Comparison of ENCODE assay signal across 7 cellular contexts in the genomic region with DNA sequence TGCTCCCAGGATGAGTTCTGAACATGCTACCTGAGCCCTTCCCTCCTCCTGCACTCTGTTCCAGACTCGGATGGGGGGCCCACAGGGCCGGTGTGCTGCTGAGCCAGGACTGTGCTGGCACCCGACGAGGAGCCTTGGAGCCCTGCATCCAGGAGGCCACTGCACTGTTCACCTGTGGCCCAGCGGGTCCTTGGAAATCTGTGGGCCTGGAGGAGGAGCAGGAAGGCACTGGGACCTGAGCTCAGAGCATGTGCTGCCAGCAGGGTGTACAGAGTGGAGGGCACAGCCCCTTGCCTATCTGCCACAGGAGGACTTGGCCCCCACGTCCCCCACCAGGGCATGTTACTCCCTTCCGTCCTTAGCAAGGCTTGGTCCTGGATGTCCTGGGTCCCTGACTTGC.
DNase-seq lines count a peak whose midpoint lies in the region; ATAC-seq, FAIRE-seq and TF ChIP-seq lines count a peak whose summit lies in the region.
"Not testable (repeated sequence)": the region's sequence is repeated elsewhere in the genome, so short reads cannot be mapped to it uniquely, and the experiment has no call there.

No MANE protein-coding gene starts in this region.

- not testable (repeated sequence) for H3K27ac Mint-ChIP-seq in osteocyte (ENCODE audit: unreplicated experiment)

- H3K36me3 Mint-ChIP-seq in osteocyte (ENCODE audit: unreplicated experiment), result not testable (repeated sequence)

- not testable (repeated sequence) for H3K4me2 ChIP-seq in HepG2 (ENCODE audit: low read depth, low read length)

- intact Hi-C loops in Panc1 (cut with micrococcal nuclease; ENCODE audit: unreplicated experiment); left colon (cut with DNase I, micrococcal nuclease); HepG2 (cut with micrococcal nuclease; ENCODE audit: unreplicated experiment); upper lobe of right lung (cut with DNase I): not testable (repeated sequence)

- H3K9me3 ChIP-seq in Panc1 (ENCODE audit: control insufficient read depth, insufficient read depth, low read depth, low read length); HepG2 (ENCODE audit: low read length); upper lobe of right lung: not testable (repeated sequence)

- H3K4me1 ChIP-seq in Panc1 (ENCODE audit: control insufficient read depth, insufficient read depth, low read length); HepG2 (ENCODE audit: insufficient read depth, low read length); upper lobe of right lung: not testable (repeated sequence)

- not testable (repeated sequence) for TF ChIP-seq EP300 in HepG2 (IDR thresholded peaks at IDR 0.05; ENCODE audit: low read depth in 2 of 2, low read length in 2 of 2); HepG2 (CRISPR knock-in tag; IDR thresholded peaks at IDR 0.05; ENCODE audit: borderline replicate concordance)

- H2AFZ ChIP-seq in HepG2 (ENCODE audit: low read length), result not testable (repeated sequence)

- DNase-seq in Panc1 (ENCODE audit: low read depth, low spot score); left colon; HepG2 (ENCODE audit: low spot score); upper lobe of right lung: not testable (repeated sequence)
- DNase-seq in activated CD8-positive, alpha-beta memory T cell treated with anti-CD3 and anti-CD28 coated beads for 24 hours, result peak; percentile 54
- DNase-seq in osteocyte (ENCODE audit: extremely low spot score, unreplicated experiment), result peak; percentile 82
- DNase-seq in stimulated activated CD8-positive, alpha-beta memory T cell treated with anti-CD3 and anti-CD28 coated beads, Interleukin-4, amount 100 ng/mL, for 48 hours, result peak; percentile 7

- not testable (repeated sequence) for H3K27ac ChIP-seq in Panc1 (ENCODE audit: low read length); HepG2 (ENCODE audit: extremely low read length, insufficient read depth, low read length); upper lobe of right lung

- TF ChIP-seq CTCF in Panc1 (IDR thresholded peaks at IDR 0.05); HepG2 (CRISPR knock-in tag; IDR thresholded peaks at IDR 0.05); osteocyte (IDR thresholded peaks at IDR 0.05); upper lobe of right lung (IDR thresholded peaks at IDR 0.05): not testable (repeated sequence)

- not testable (repeated sequence) for BruUV-seq in Panc1 (replicated peaks; lab: Mats Ljungman, UMichigan); HepG2 (replicated peaks; lab: Mats Ljungman, UMichigan)

- not testable (repeated sequence) for H3K4me3 Mint-ChIP-seq in osteocyte (ENCODE audit: unreplicated experiment)

- FAIRE-seq in HepG2 (lab: Jason Lieb, UNC), result not testable (repeated sequence)

- TF ChIP-seq POLR2A in HepG2 (IDR thresholded peaks at IDR 0.05; ENCODE audit: insufficient read depth in 1 of 2, low read depth in 2 of 2, low read length in 2 of 2), result not testable (repeated sequence)

- not testable (repeated sequence) for H3K4me1 Mint-ChIP-seq in osteocyte (ENCODE audit: unreplicated experiment)

- in situ Hi-C loops in Panc1 (cut with HindIII; ENCODE audit: low pct_unique_long_range_greater_than_20kb, low sequenced_read_pairs); HepG2 (cut with HindIII; ENCODE audit: extremely low pct_ligation_motif_present, low pct_unique_long_range_greater_than_20kb): not testable (repeated sequence)

- not testable (repeated sequence) for H3K4me3 ChIP-seq in Panc1 (ENCODE audit: low read depth in 2 of 2, low read length in 2 of 2); HepG2 (replicated peaks in 1 of 3; ENCODE audit: insufficient read depth in 1 of 3, low read depth in 2 of 3, low read length in 3 of 3); upper lobe of right lung

- not testable (repeated sequence) for H3K9me3 Mint-ChIP-seq in osteocyte (ENCODE audit: unreplicated experiment)

- not testable (repeated sequence) for H4K20me1 ChIP-seq in HepG2 (ENCODE audit: insufficient read depth, low read length)

- not testable (repeated sequence) for H3K27me3 Mint-ChIP-seq in osteocyte (ENCODE audit: unreplicated experiment)

- not testable (repeated sequence) for TF ChIP-seq RAD21 in HepG2 (CRISPR knock-in tag; IDR thresholded peaks at IDR 0.05)

- H3K27me3 ChIP-seq in Panc1 (ENCODE audit: control insufficient read depth, insufficient read depth, low read length); HepG2 (ENCODE audit: control insufficient read depth in 1 of 2, insufficient read depth in 2 of 2, low read length in 2 of 2); upper lobe of right lung: not testable (repeated sequence)

- CTCF ChIA-PET in Panc1 (lab: Charles Lee); HepG2 (lab: Yijun Ruan, JAX; ENCODE audit: low intra/inter-chr PET ratio, low total read pairs): not testable (repeated sequence)

- not testable (repeated sequence) for H3K9ac ChIP-seq in HepG2 (ENCODE audit: insufficient read depth, low read depth, low read length)

- not testable (repeated sequence) for H3K36me3 ChIP-seq in Panc1 (ENCODE audit: control insufficient read depth, insufficient read depth, low read length); HepG2 (replicated peaks in 1 of 2; ENCODE audit: control insufficient read depth in 1 of 2, insufficient read depth in 2 of 2, low read length in 2 of 2); upper lobe of right lung

- peak; percentile 30; the same call in 1 of the 2 replicates for ATAC-seq in Panc1
- ATAC-seq in left colon, result peak; percentile 14
- peak; percentile 31; the same call in 2 of the 3 replicates for ATAC-seq in HepG2
- peak; percentile 34 for ATAC-seq in upper lobe of right lung

- 0% methylated on average over 1 of the region's 7 CpGs for WGBS in HepG2 (ENCODE audit: low lambda C conversion rate)

- H3K79me2 ChIP-seq in HepG2 (ENCODE audit: insufficient read depth, low read length), result not testable (repeated sequence)

- POLR2A ChIA-PET in Panc1 (lab: Charles Lee); HepG2 (lab: Yijun Ruan, JAX): not testable (repeated sequence)
